ENCODE assay signal across 17 cellular contexts in the genomic region with DNA sequence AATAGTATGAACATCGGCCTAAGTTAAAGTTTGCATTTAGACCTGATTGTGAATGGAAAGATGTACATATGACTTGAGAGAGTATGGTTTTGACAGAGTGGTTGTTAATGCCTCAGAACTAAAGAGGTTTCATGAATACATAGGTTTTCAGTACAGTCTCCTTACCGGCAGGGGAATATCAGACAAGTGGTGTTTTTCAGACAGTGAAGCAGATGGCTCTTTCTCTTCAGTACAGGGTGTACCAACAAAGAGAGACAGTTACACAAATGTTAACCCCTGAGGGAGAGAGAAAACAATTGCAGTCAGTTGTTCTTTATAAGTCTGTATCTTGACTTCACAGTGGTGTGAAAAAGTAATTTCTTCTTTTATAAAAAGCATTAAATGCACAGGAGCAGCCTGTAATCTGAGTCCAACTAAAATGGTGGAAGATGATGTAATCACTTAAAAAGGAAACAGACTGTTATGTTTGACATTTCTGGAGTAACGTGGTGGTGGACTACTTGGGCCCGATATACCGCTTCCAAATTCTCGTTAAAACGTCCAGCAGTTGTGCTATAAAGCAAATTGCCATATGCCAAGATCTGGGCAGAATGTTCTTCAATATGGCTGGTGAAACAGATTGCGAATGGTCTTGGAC.
DNase-seq lines count a peak whose midpoint lies in the region; ATAC-seq lines count a peak whose summit lies in the region.
"Had no signal": no experiment of that assay in that cellular context is flagged by ENCODE, and none has a peak within 500 bp of the region (broad histone marks: within the 10 kb centered on the region; RNA-seq: fewer than 3 reads in every experiment).

No MANE protein-coding gene starts in this region.

- no peak for ATAC-seq in HG02763 (IDR thresholded peaks at IDR 0.05; ENCODE audit: unreplicated experiment)
- ATAC-seq: HCT116; left lung; naive thymus-derived CD4-positive, alpha-beta T cell; WTC11 had no signal

- H3K9me3 ChIP-seq in endocrine pancreas (ENCODE audit: control insufficient read depth, low read length) = no peaks in the 10 kb centered on the region
- H3K9me3 ChIP-seq: left lung had no signal

- H3K27me3 ChIP-seq in endocrine pancreas (ENCODE audit: control insufficient read depth, insufficient read depth, low read length) = no peaks in the 10 kb centered on the region
- H3K27me3 ChIP-seq: left lung had no signal

- DNase-seq in NCI-H187 (lab: John Stamatoyannopoulos, UW) (peak; percentile 22 to 31), NCI-H187 treated with DMSO at 0.1 percent for 48 hours (lab: John Stamatoyannopoulos, UW) (no peak), NCI-H2227 treated with DMSO at 0.1 percent for 48 hours (lab: John Stamatoyannopoulos, UW) (peak; percentile 37), superior temporal gyrus (ENCODE audit: extremely low spot score) (peak; percentile 24), hippocampal formation (lab: John Stamatoyannopoulos, UW) (no peak), NCI-H526 treated with DMSO at 0.1 percent for 48 hours (lab: John Stamatoyannopoulos, UW) (no peak)
- DNase-seq: 8988T; activated naive CD4-positive, alpha-beta T cell treated with Interleukin-2 at 50 U/mL for 16 hours; DND-41; left lung; naive thymus-derived CD4-positive, alpha-beta T cell; NCI-H226 had no signal

- H3K36me3 ChIP-seq in endocrine pancreas (ENCODE audit: control insufficient read depth, insufficient read depth, low read length) = no peaks in the 10 kb centered on the region
- H3K36me3 ChIP-seq: left lung had no signal

- H3K9ac ChIP-seq in endocrine pancreas (ENCODE audit: control insufficient read depth, insufficient read depth, low read length) = no peak overlapping the region
- H3K9ac ChIP-seq: KMS-11 had no signal

- peak overlapping the region; percentile 68 for H3K4me3 ChIP-seq in endocrine pancreas (ENCODE audit: control insufficient read depth, insufficient read depth, low read length)
- H3K4me3 ChIP-seq: left lung had no signal

- peaks cover 31% of the 10 kb centered on the region for H3K4me1 ChIP-seq in endocrine pancreas (ENCODE audit: control insufficient read depth, insufficient read depth, low read length)
- H3K4me1 ChIP-seq: left lung had no signal

Comparison
In these comparisons a context has a peak if more than half of its experiments do, and no peak if none do; other contexts are left out.
1. DNase-seq: peak in NCI-H187 (2 of 2), NCI-H2227 treated with DMSO at 0.1 percent for 48 hours (single experiment) and superior temporal gyrus (single experiment); none in NCI-H187 treated with DMSO at 0.1 percent for 48 hours (single experiment), hippocampal formation (0 of 2) and NCI-H526 treated with DMSO at 0.1 percent for 48 hours (single experiment).